In the genomic region with DNA sequence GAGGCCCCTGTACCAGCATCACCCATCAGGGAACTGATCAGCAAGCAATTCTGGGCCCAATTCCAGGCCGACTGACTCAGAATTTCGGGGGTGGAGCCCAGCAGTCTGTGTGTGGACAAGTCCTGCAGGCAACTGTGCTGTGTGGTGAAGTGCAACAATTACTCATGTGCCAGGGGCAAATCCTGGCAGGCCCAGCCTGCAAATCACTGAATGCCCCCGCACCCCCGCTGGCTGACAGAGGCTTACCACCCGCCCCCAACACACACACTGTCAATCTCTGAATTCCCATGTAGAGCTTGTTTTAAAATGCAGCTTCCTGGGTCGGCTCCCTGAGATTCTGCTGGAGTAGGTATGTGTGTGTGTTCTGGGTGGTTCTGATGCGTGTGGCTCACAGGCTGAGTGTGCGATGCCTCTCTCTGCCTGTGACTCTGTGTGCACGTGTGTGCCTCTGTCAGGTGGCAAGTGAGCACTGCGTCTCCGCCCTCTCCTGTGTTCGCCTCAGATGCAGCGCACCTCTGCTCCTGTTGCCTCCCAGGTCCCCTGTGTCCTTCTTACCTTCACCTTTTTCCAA, we compare ENCODE assay signal across 9 cellular contexts. TPM values are rescaled to one million over a fixed set of nuclear protein-coding genes. Genes with fewer than 3 reads are reported as not detected.
DNase-seq lines count a peak whose midpoint lies in the region; ATAC-seq, FAIRE-seq and TF ChIP-seq lines count a peak whose summit lies in the region.
"Had no signal": no experiment of that assay in that cellular context is flagged by ENCODE, and none has a peak within 500 bp of the region (broad histone marks: within the 10 kb centered on the region; RNA-seq: fewer than 3 reads in every experiment).

No MANE protein-coding gene starts in this region.

- POLR2A ChIA-PET in CD8-positive, alpha-beta memory T cell (lab: Charles Lee), result no interaction called here

- H3K4me3 ChIP-seq in astrocyte (ENCODE audit: insufficient read depth, low read depth, low read length), result no peak overlapping the region
- no peak overlapping the region for H3K4me3 ChIP-seq in CD8-positive, alpha-beta memory T cell (ENCODE audit: low read length)
- H3K4me3 ChIP-seq: Peyer's patch had no signal

- no peak overlapping the region for H2AFZ ChIP-seq in astrocyte (ENCODE audit: low read depth, low read length)

- H3K4me3 Mint-ChIP-seq in stimulated activated naive CD8-positive, alpha-beta T cell treated with anti-CD3 and anti-CD28 coated beads, Interleukin-15, amount 100 ng/mL, for 72 hours, result no peak overlapping the region
- peak overlapping the region; percentile 57 for H3K4me3 Mint-ChIP-seq in astrocyte (ENCODE audit: unreplicated experiment)
- H3K4me3 Mint-ChIP-seq in CD8-positive, alpha-beta memory T cell, result no peak overlapping the region

- no peak for DNase-seq in stimulated activated naive CD8-positive, alpha-beta T cell treated with anti-CD3 and anti-CD28 coated beads, Interleukin-15, Interleukin-2, amounts not matched to agents 100 U/mL and 50 U/mL, for 24 hours
- no peak for DNase-seq in stimulated activated naive CD8-positive, alpha-beta T cell treated with anti-CD3 and anti-CD28 coated beads, Interleukin-15, amount 100 ng/mL, for 72 hours
- DNase-seq in astrocyte (ENCODE audit: low read depth) (peak; percentile 93), iris pigment epithelial cell (ENCODE audit: low read depth) (peak; percentile 94), NCI-H774 (lab: John Stamatoyannopoulos, UW) (no peak), ecto neural progenitor cell (ENCODE audit: low spot score) (no peak)
- DNase-seq in activated T-cell treated with anti-CD3 and anti-CD28 coated beads, Interleukin-2, amount 50 U/mL, for 1 hour, result no peak
- DNase-seq in CD8-positive, alpha-beta memory T cell, result no peak

- H3K4me2 ChIP-seq in astrocyte (ENCODE audit: low read length), result peak overlapping the region; percentile 60

- H3K79me2 ChIP-seq in astrocyte (ENCODE audit: insufficient read depth, low read length), result no peaks in the 10 kb centered on the region

- H3K36me3 ChIP-seq in astrocyte (ENCODE audit: insufficient read depth, low read length), result no peaks in the 10 kb centered on the region
- no peaks in the 10 kb centered on the region for H3K36me3 ChIP-seq in CD8-positive, alpha-beta memory T cell (ENCODE audit: insufficient read depth, low read length)
- H3K36me3 ChIP-seq: Peyer's patch had no signal

- H3K9ac ChIP-seq in astrocyte (ENCODE audit: low read length), result no peak overlapping the region

- H3K27me3 ChIP-seq in astrocyte (ENCODE audit: insufficient read depth, low read length), result no peaks in the 10 kb centered on the region
- no peaks in the 10 kb centered on the region for H3K27me3 ChIP-seq in CD8-positive, alpha-beta memory T cell (ENCODE audit: insufficient read depth, low read length, poor library complexity, severe bottlenecking)
- H3K27me3 ChIP-seq: Peyer's patch had no signal

- H3K4me1 ChIP-seq in astrocyte (ENCODE audit: insufficient read depth, low read length), result peaks cover 14% of the 10 kb centered on the region
- H3K4me1 ChIP-seq in CD8-positive, alpha-beta memory T cell (ENCODE audit: insufficient read depth, low read length), result no peaks in the 10 kb centered on the region
- H3K4me1 ChIP-seq: Peyer's patch had no signal

- H3K36me3 Mint-ChIP-seq in astrocyte (ENCODE audit: low read depth, unreplicated experiment), result no peaks in the 10 kb centered on the region
- H3K36me3 Mint-ChIP-seq in CD8-positive, alpha-beta memory T cell, result peaks cover 0 to 16% (median 2%) of the 10 kb centered on the region in 3 donors

- no peak overlapping the region for H3K27ac Mint-ChIP-seq in stimulated activated naive CD8-positive, alpha-beta T cell treated with anti-CD3 and anti-CD28 coated beads, Interleukin-15, amount 100 ng/mL, for 72 hours
- peak overlapping the region; percentile 44 for H3K27ac Mint-ChIP-seq in astrocyte (ENCODE audit: unreplicated experiment)
- peak overlapping the region in 1 of 8 donors; percentile 18 for H3K27ac Mint-ChIP-seq in CD8-positive, alpha-beta memory T cell

- no peaks in the 10 kb centered on the region for H4K20me1 ChIP-seq in astrocyte (ENCODE audit: insufficient read depth, low read length)

- CTCF ChIA-PET in CD8-positive, alpha-beta memory T cell (lab: Charles Lee), result interaction anchor here (1.2 to 2.3 kb wide), 2 partner anchors 8 to 24 kb away, joined by 3 to 8 read pairs; no protein-coding TSS in a partner anchor

- H3K4me1 Mint-ChIP-seq in stimulated activated naive CD8-positive, alpha-beta T cell treated with anti-CD3 and anti-CD28 coated beads, Interleukin-15, amount 100 ng/mL, for 72 hours, result no peaks in the 10 kb centered on the region
- peaks cover 11% of the 10 kb centered on the region for H3K4me1 Mint-ChIP-seq in astrocyte (ENCODE audit: low read depth, unreplicated experiment)
- H3K4me1 Mint-ChIP-seq in CD8-positive, alpha-beta memory T cell, result no peaks in the 10 kb centered on the region

- peak; percentile 54 for FAIRE-seq in astrocyte (lab: Jason Lieb, UNC)

- no peak overlapping the region for H3K27ac ChIP-seq in astrocyte (ENCODE audit: low read depth, low read length)
- H3K27ac ChIP-seq in CD8-positive, alpha-beta memory T cell (ENCODE audit: low read depth, low read length), result no peak overlapping the region
- H3K27ac ChIP-seq: Peyer's patch had no signal

- peaks cover 4% of the 10 kb centered on the region for H3K9me3 ChIP-seq in astrocyte (ENCODE audit: insufficient read depth, low read depth, low read length)
- H3K9me3 ChIP-seq in CD8-positive, alpha-beta memory T cell (ENCODE audit: low read length), result no peaks in the 10 kb centered on the region
- H3K9me3 ChIP-seq: Peyer's patch had no signal

- no peaks in the 10 kb centered on the region for H3K9me3 Mint-ChIP-seq in stimulated activated naive CD8-positive, alpha-beta T cell treated with anti-CD3 and anti-CD28 coated beads, Interleukin-15, amount 100 ng/mL, for 72 hours
- H3K9me3 Mint-ChIP-seq in astrocyte (ENCODE audit: unreplicated experiment), result no peaks in the 10 kb centered on the region
- peaks cover 0 to 3% (median 2%) of the 10 kb centered on the region in 5 donors for H3K9me3 Mint-ChIP-seq in CD8-positive, alpha-beta memory T cell

- H3K27me3 Mint-ChIP-seq in stimulated activated naive CD8-positive, alpha-beta T cell treated with anti-CD3 and anti-CD28 coated beads, Interleukin-15, amount 100 ng/mL, for 72 hours, result peaks cover under 1% of the 10 kb centered on the region
- peaks cover 4% of the 10 kb centered on the region for H3K27me3 Mint-ChIP-seq in astrocyte (ENCODE audit: low read depth, unreplicated experiment)
- peaks cover 9 to 12% of the 10 kb centered on the region in 2 donors for H3K27me3 Mint-ChIP-seq in CD8-positive, alpha-beta memory T cell

- no peak for TF ChIP-seq CTCF in astrocyte (IDR thresholded peaks at IDR 0.05; ENCODE audit: insufficient read depth, low read depth, low read length)

- peak; percentile 30 for ATAC-seq in stimulated activated naive CD8-positive, alpha-beta T cell treated with anti-CD3 and anti-CD28 coated beads, Interleukin-15, Interleukin-2, amounts not matched to agents 100 U/mL and 50 U/mL, for 24 hours
- ATAC-seq in stimulated activated naive CD8-positive, alpha-beta T cell treated with anti-CD3 and anti-CD28 coated beads, Interleukin-15, amount 100 ng/mL, for 72 hours, result no peak

RNA-seq across cellular contexts. Expression of a gene that starts 45.4 kb away (rescaled TPM):
- 289 and 310 TPM in 2 replicates for total RNA-seq in astrocyte
- total RNA-seq in CD8-positive, alpha-beta memory T cell, result 100 to 1,000 TPM; 153 to 165 TPM
- 178 TPM for polyA plus RNA-seq in CD8-positive, alpha-beta memory T cell

Comparison
In these comparisons a context has a peak if more than half of its experiments do, and no peak if none do; other contexts are left out.
1. DNase-seq: peak in astrocyte (single experiment) and iris pigment epithelial cell (single experiment); none in stimulated activated naive CD8-positive, alpha-beta T cell treated with anti-CD3 and anti-CD28 coated beads, Interleukin-15, Interleukin-2, amounts not matched to agents 100 U/mL and 50 U/mL, for 24 hours (single experiment), stimulated activated naive CD8-positive, alpha-beta T cell treated with anti-CD3 and anti-CD28 coated beads, Interleukin-15, amount 100 ng/mL, for 72 hours (0 of 2), NCI-H774 (single experiment), ecto neural progenitor cell (single experiment), activated T-cell treated with anti-CD3 and anti-CD28 coated beads, Interleukin-2, amount 50 U/mL, for 1 hour (single experiment) and CD8-positive, alpha-beta memory T cell (0 of 5).